ENCODE assay signal across 33 cellular contexts in genomic region chr3:127212711-127213110, GRCh38. TPM values are rescaled to one million over a fixed set of nuclear protein-coding genes. Genes with fewer than 3 reads are reported as not detected.
"Had no signal": no experiment of that assay in that cellular context is flagged by ENCODE, and none has a peak within 500 bp of the region (broad histone marks: within the 10 kb centered on the region; RNA-seq: fewer than 3 reads in every experiment).

No MANE protein-coding gene starts in this region.

- H3K27me3 ChIP-seq: body of pancreas, colonic mucosa, tibial nerve had no signal

- H3K4me3 ChIP-seq: body of pancreas, cardiac muscle cell, colonic mucosa, gastroesophageal sphincter, hepatocyte, spleen, tibial nerve had no signal

- DNase-seq: activated CD4-positive, alpha-beta memory T cell treated with anti-CD3 and anti-CD28 coated beads, Interleukin-2, amount 10 ng/mL, durations not matched to agents 7 days and 5 days; activated CD4-positive, alpha-beta T cell treated with anti-CD3 and anti-CD28 coated beads, Interleukin-2, amount 10 ng/mL, durations not matched to agents 7 days and 5 days; activated CD4-positive, CD25-positive, alpha-beta regulatory T cell treated with anti-CD3 and anti-CD28 coated beads, Interleukin-2, amount 50 U/mL, for 72 hours; activated CD8-positive, alpha-beta memory T cell treated with anti-CD3 and anti-CD28 coated beads, Interleukin-2, amount 10 ng/mL, durations not matched to agents 7 days and 5 days; activated T-cell treated with anti-CD3 and anti-CD28 coated beads, Interleukin-2, amount 50 U/mL, for 48 hours; body of pancreas; cerebellar nuclear complex; colonic mucosa; effector memory CD4-positive, alpha-beta T cell; erythroblast; left cardiac atrium; left ventricle myocardium superior; mammary epithelial cell; naive B cell; nephron progenitor cell; nucleus accumbens; right cardiac atrium; spleen; stimulated activated naive CD4-positive, alpha-beta T cell treated with Interleukin-2 at 50 U/mL for 16 hours; T-helper 17 cell; T1000 had no signal

- H3K4me1 ChIP-seq: body of pancreas, colonic mucosa, gastroesophageal sphincter, parathyroid adenoma, spleen, tibial nerve had no signal

- H3K9me3 ChIP-seq: body of pancreas, colonic mucosa, gastroesophageal sphincter, spleen, tibial nerve had no signal

- H3K9ac ChIP-seq: parathyroid adenoma had no signal

- H3K36me3 ChIP-seq: cardiac muscle cell, colonic mucosa, gastroesophageal sphincter, spleen, tibial nerve had no signal

- H3K4me2 ChIP-seq: hepatocyte had no signal

- ATAC-seq: activated CD8-positive, alpha-beta memory T cell treated with anti-CD3 and anti-CD28 coated beads, Interleukin-2, amount 10 ng/mL, durations not matched to agents 7 days and 5 days; body of pancreas; gastroesophageal sphincter; left cardiac atrium; left ventricle myocardium superior; right cardiac atrium; T-helper 17 cell had no signal

- H3K27ac ChIP-seq: body of pancreas, cardiac muscle cell, colonic mucosa, gastroesophageal sphincter, hepatocyte, parathyroid adenoma, spleen, tibial nerve had no signal

RNA-seq across cellular contexts. Expression of gene PRR23E, which starts 19.8 kb away (rescaled TPM):
- total RNA-seq: activated CD4-positive, alpha-beta memory T cell treated with anti-CD3 and anti-CD28 coated beads, Interleukin-2, amount 10 ng/mL, durations not matched to agents 7 days and 5 days; activated CD4-positive, alpha-beta T cell treated with anti-CD3 and anti-CD28 coated beads, Interleukin-2, amount 10 ng/mL, durations not matched to agents 7 days and 5 days; activated CD8-positive, alpha-beta memory T cell treated with anti-CD3 and anti-CD28 coated beads, Interleukin-2, amount 10 ng/mL, durations not matched to agents 7 days and 5 days; activated T-helper 2 cell treated with anti-CD3 and anti-CD28 coated beads, Interferon-gamma antibody, Interleukin-2, Interleukin-4, amounts not matched to agents 10 μg/mL and 5 μg/mL and 100 μg/mL, durations not matched to agents 14 hours and 24 hours and 36 hours; body of pancreas; cardiac muscle cell; colonic mucosa; dermis microvascular lymphatic vessel endothelial cell; fibroblast of lung; fibroblast of villous mesenchyme; gastroesophageal sphincter; hepatocyte; left cardiac atrium; left ventricle myocardium superior; mammary epithelial cell; mesothelial cell of epicardium; right cardiac atrium; spleen; T-helper 17 cell; temporal lobe; tibial nerve; urinary bladder had no signal
